Comparison of ENCODE assay signal across 26 cellular contexts in the genomic region with DNA sequence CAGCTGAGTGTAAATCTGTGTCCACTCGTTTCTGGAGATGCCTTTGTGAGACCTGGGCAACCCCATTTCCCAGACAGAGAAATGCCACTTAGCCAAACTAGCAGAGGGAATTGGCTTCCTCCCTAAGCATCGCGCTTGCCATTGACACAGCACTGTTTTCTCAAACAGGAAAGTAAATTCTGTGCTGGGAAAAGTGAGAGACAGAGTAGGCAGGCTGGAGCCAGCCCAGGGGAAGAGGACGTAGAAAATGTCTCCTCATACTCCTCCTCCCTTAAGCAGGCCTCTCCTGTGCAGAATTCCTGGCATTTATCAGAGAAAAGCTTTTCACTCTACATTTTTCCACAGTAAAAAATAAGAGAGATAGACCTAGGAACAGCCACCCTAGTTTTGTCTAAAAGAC.
"Had no signal": no experiment of that assay in that cellular context is flagged by ENCODE, and none has a peak within 500 bp of the region (broad histone marks: within the 10 kb centered on the region; RNA-seq: fewer than 3 reads in every experiment).

No MANE protein-coding gene starts in this region.

- H3K27me3 Mint-ChIP-seq: stimulated activated naive CD8-positive, alpha-beta T cell treated with anti-CD3 and anti-CD28 coated beads, Interleukin-15, amount 100 ng/mL, for 72 hours; type B pancreatic cell had no signal

- H3K27ac Mint-ChIP-seq: natural killer cell treated with Interleukin-12 subunit alpha and Interleukin-12 subunit beta and Interleukin-15 and Interleukin-18, amount 100 ng/mL, for 72 hours; stimulated activated effector memory CD8-positive, alpha-beta T cell treated with anti-CD3 and anti-CD28 coated beads, Interleukin-12 subunit alpha, Interleukin-12 subunit beta, amount 100 ng/mL, for 72 hours; stimulated activated naive CD8-positive, alpha-beta T cell treated with anti-CD3 and anti-CD28 coated beads, Interleukin-15, amount 100 ng/mL, for 72 hours; type B pancreatic cell had no signal

- ATAC-seq: left cardiac atrium; left lung; lower lobe of right lung; mucosa of descending colon; naive thymus-derived CD4-positive, alpha-beta T cell; natural killer cell treated with Interleukin-12 subunit alpha and Interleukin-12 subunit beta and Interleukin-15 and Interleukin-18, amount 100 ng/mL, for 72 hours; right cardiac atrium; sciatic nerve; stimulated activated effector memory CD8-positive, alpha-beta T cell treated with anti-CD3 and anti-CD28 coated beads, Interleukin-12 subunit alpha, Interleukin-12 subunit beta, amount 100 ng/mL, for 72 hours; stimulated activated naive CD8-positive, alpha-beta T cell treated with anti-CD3 and anti-CD28 coated beads, Interleukin-15, amount 100 ng/mL, for 72 hours had no signal

- H3K4me3 Mint-ChIP-seq: naive thymus-derived CD4-positive, alpha-beta T cell; natural killer cell treated with Interleukin-12 subunit alpha and Interleukin-12 subunit beta and Interleukin-15 and Interleukin-18, amount 100 ng/mL, for 72 hours; neural crest cell; stimulated activated effector memory CD8-positive, alpha-beta T cell treated with anti-CD3 and anti-CD28 coated beads, Interleukin-12 subunit alpha, Interleukin-12 subunit beta, amount 100 ng/mL, for 72 hours; stimulated activated naive CD8-positive, alpha-beta T cell treated with anti-CD3 and anti-CD28 coated beads, Interleukin-15, amount 100 ng/mL, for 72 hours; type B pancreatic cell had no signal

- H3K9me3 ChIP-seq: lower lobe of right lung, mucosa of descending colon, neutrophil, ovary, prostate gland, uterus had no signal

- H3K27me3 ChIP-seq: left lung, neutrophil, ovary, spleen, tibial nerve, uterus had no signal

- H3K4me1 ChIP-seq: left lung, lower lobe of right lung, prostate gland, spleen had no signal

- DNase-seq: hippocampal formation; kidney glomerular epithelial cell; left cardiac atrium; left lung; lower lobe of right lung; mammary epithelial cell; mucosa of descending colon; naive thymus-derived CD4-positive, alpha-beta T cell; occipital lobe; ovary; retina; right cardiac atrium; spleen; stimulated activated CD4-positive, alpha-beta T cell treated with anti-CD3 and anti-CD28 coated beads, Interleukin-4, amount 100 ng/mL, for 24 hours; stimulated activated naive CD4-positive, alpha-beta T cell treated with Interleukin-2 at 50 U/mL for 16 hours; stimulated activated naive CD8-positive, alpha-beta T cell treated with anti-CD3 and anti-CD28 coated beads, Interleukin-15, amount 100 ng/mL, for 72 hours; uterus had no signal

- H3K36me3 ChIP-seq: left lung, lower lobe of right lung, neutrophil, ovary, prostate gland, spleen, tibial nerve, uterus had no signal

- H3K4me1 Mint-ChIP-seq: naive thymus-derived CD4-positive, alpha-beta T cell; stimulated activated effector memory CD8-positive, alpha-beta T cell treated with anti-CD3 and anti-CD28 coated beads, Interleukin-12 subunit alpha, Interleukin-12 subunit beta, amount 100 ng/mL, for 72 hours; stimulated activated naive CD8-positive, alpha-beta T cell treated with anti-CD3 and anti-CD28 coated beads, Interleukin-15, amount 100 ng/mL, for 72 hours had no signal

- H3K27ac ChIP-seq: left lung, lower lobe of right lung, neutrophil, ovary, prostate gland, skin epidermis, spleen, tibial nerve, uterus had no signal

- H3K4me3 ChIP-seq: left lung, lower lobe of right lung, mucosa of descending colon, ovary, prostate gland, skin epidermis, spleen, tibial nerve, uterus had no signal

- H3K9me3 Mint-ChIP-seq: natural killer cell treated with Interleukin-12 subunit alpha and Interleukin-12 subunit beta and Interleukin-15 and Interleukin-18, amount 100 ng/mL, for 72 hours; neural crest cell; stimulated activated effector memory CD8-positive, alpha-beta T cell treated with anti-CD3 and anti-CD28 coated beads, Interleukin-12 subunit alpha, Interleukin-12 subunit beta, amount 100 ng/mL, for 72 hours had no signal

- H3K36me3 Mint-ChIP-seq: naive thymus-derived CD4-positive, alpha-beta T cell; natural killer cell treated with Interleukin-12 subunit alpha and Interleukin-12 subunit beta and Interleukin-15 and Interleukin-18, amount 100 ng/mL, for 72 hours; stimulated activated effector memory CD8-positive, alpha-beta T cell treated with anti-CD3 and anti-CD28 coated beads, Interleukin-12 subunit alpha, Interleukin-12 subunit beta, amount 100 ng/mL, for 72 hours; type B pancreatic cell had no signal
